ENCODE assay signal across 17 cellular contexts in the genomic region with DNA sequence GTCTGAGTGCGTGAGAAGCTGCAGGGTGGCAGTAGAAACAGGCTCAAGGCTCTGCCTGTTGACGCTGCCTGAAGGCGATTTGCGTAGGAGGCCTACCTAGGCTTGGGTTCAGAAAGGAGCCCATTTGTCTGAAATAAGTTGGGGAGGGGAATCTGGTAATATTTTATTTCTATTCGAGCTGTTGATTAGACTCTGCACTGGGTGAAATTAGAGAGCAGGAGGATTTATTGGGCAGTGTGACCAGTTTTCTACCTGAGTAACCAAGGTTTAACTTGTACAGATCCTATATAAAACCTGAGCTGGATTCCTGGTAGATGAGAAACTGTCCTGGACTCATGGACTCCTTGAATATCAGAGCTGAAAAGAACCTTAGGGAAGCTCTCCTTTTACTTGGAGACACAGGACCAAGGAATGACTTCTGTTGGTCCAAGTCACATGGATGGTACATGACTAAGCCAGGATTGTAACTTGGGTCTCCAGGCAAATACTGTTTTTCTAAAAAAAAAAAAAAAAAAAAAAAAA. TPM values are rescaled to one million over a fixed set of nuclear protein-coding genes. Genes with fewer than 3 reads are reported as not detected.
DNase-seq lines count a peak whose midpoint lies in the region; ATAC-seq and TF ChIP-seq lines count a peak whose summit lies in the region.
"Had no signal": no experiment of that assay in that cellular context is flagged by ENCODE, and none has a peak within 500 bp of the region (broad histone marks: within the 10 kb centered on the region; RNA-seq: fewer than 3 reads in every experiment).

No MANE protein-coding gene starts in this region.

- H3K27ac Mint-ChIP-seq in nephron, result peak overlapping the region; percentile 64 to 94 (median 82)
- H3K27ac Mint-ChIP-seq: CD4-positive, alpha-beta memory T cell had no signal

- no peak overlapping the region for H3K4me3 ChIP-seq in PC-3 (ENCODE audit: low read length)
- no peak overlapping the region for H3K4me3 ChIP-seq in trophoblast cell (ENCODE audit: low read depth, low read length)

- H3K4me2 ChIP-seq in PC-3 (ENCODE audit: low read length) (no peak overlapping the region), trophoblast cell (ENCODE audit: low read length) (no peak overlapping the region)

- H3K36me3 ChIP-seq in PC-3 (ENCODE audit: low read depth, low read length), result no peaks in the 10 kb centered on the region
- H3K36me3 ChIP-seq in trophoblast cell (ENCODE audit: control insufficient read depth in 1 of 2, insufficient read depth in 2 of 2, low read length in 2 of 2), result no peaks in the 10 kb centered on the region

- no peaks in the 10 kb centered on the region for H3K9me2 ChIP-seq in PC-3 (replicated peaks; ENCODE audit: low read length)

- TF ChIP-seq CTCF in PC-3 (conservative IDR thresholded peaks at IDR 0.05; ENCODE audit: low read depth, low read length), result no peak
- TF ChIP-seq CTCF in foreskin keratinocyte (conservative IDR thresholded peaks at IDR 0.05), result no peak
- TF ChIP-seq CTCF in nephron (IDR thresholded peaks at IDR 0.05; ENCODE audit: unreplicated experiment in 3 of 3), result no peak

- POLR2A ChIA-PET in PC-3 (lab: Charles Lee; ENCODE audit: unreplicated experiment), result no interaction called here

- no peak overlapping the region for H2BK120ac ChIP-seq in trophoblast cell (ENCODE audit: insufficient read depth, low read length, poor library complexity)

- ATAC-seq in PC-3 (no peak), foreskin keratinocyte (peak; percentile 49)

- no peak overlapping the region for H4K91ac ChIP-seq in trophoblast cell (ENCODE audit: low read depth, low read length)

- H3K27me3 ChIP-seq in PC-3 (ENCODE audit: low read length), result no peaks in the 10 kb centered on the region
- no peaks in the 10 kb centered on the region for H3K27me3 ChIP-seq in foreskin keratinocyte
- H3K27me3 ChIP-seq in trophoblast cell (ENCODE audit: insufficient read depth, low read length), result no peaks in the 10 kb centered on the region

- H4K8ac ChIP-seq in trophoblast cell (ENCODE audit: low read depth, low read length), result no peak overlapping the region

- no peak overlapping the region for H3K4ac ChIP-seq in trophoblast cell (ENCODE audit: low read depth, low read length)

- no peaks in the 10 kb centered on the region for H4K20me1 ChIP-seq in PC-3 (ENCODE audit: low read length)

- no peak overlapping the region for H3K9ac ChIP-seq in PC-3 (ENCODE audit: low read length)
- H3K9ac ChIP-seq in trophoblast cell (ENCODE audit: low read length), result no peak overlapping the region

- no peak overlapping the region for H4K12ac ChIP-seq in trophoblast cell (ENCODE audit: low read depth, low read length)

- no peak overlapping the region for H3K23ac ChIP-seq in trophoblast cell (ENCODE audit: low read length)

- no peaks in the 10 kb centered on the region for H3K4me1 Mint-ChIP-seq in nephron
- H3K4me1 Mint-ChIP-seq: CD4-positive, alpha-beta memory T cell had no signal

- H2AFZ ChIP-seq in PC-3 (ENCODE audit: low read length), result no peak overlapping the region
- no peak overlapping the region for H2AFZ ChIP-seq in trophoblast cell (ENCODE audit: insufficient read depth, low read length, poor library complexity)

- H3K27ac ChIP-seq in PC-3 (ENCODE audit: low read length) (no peak overlapping the region), foreskin keratinocyte (no peak overlapping the region), trophoblast cell (ENCODE audit: low read depth, low read length) (no peak overlapping the region)
- H3K27ac ChIP-seq: C4-2B, HL-60 had no signal

- no peaks in the 10 kb centered on the region for H3K79me1 ChIP-seq in trophoblast cell (ENCODE audit: low read length)

- CTCF ChIA-PET in PC-3 (lab: Charles Lee), result interaction anchor here (0.6 kb wide), 1 partner anchor 113 kb away, joined by 3 read pairs; no protein-coding TSS in a partner anchor

- H3K18ac ChIP-seq in trophoblast cell (ENCODE audit: low read length), result no peak overlapping the region

- no peaks in the 10 kb centered on the region for H3F3A ChIP-seq in PC-3 (ENCODE audit: low read length, unreplicated experiment)

- peak overlapping the region in 1 of 3 experiments; percentile 48 for H3K4me3 Mint-ChIP-seq in nephron
- H3K4me3 Mint-ChIP-seq: CD4-positive, alpha-beta memory T cell; H9 had no signal

- peaks cover 4% of the 10 kb centered on the region for H3K36me3 Mint-ChIP-seq in nephron (ENCODE audit: low read depth)
- H3K36me3 Mint-ChIP-seq: CD4-positive, alpha-beta memory T cell had no signal

- no peaks in the 10 kb centered on the region for H3K9me3 Mint-ChIP-seq in nephron
- H3K9me3 Mint-ChIP-seq: CD4-positive, alpha-beta memory T cell; H9 had no signal

- intact Hi-C loops in PC-3 (cut with micrococcal nuclease), result no loop called here

- H3K79me2 ChIP-seq in PC-3 (ENCODE audit: low read length) (no peaks in the 10 kb centered on the region), trophoblast cell (ENCODE audit: control insufficient read depth, insufficient read depth, low read length, poor library complexity) (no peaks in the 10 kb centered on the region)

- no peak overlapping the region for H2AK5ac ChIP-seq in trophoblast cell (ENCODE audit: low read length)

- peaks cover 4% of the 10 kb centered on the region; the same call in 1 of the 2 replicates for H3K4me1 ChIP-seq in PC-3 (ENCODE audit: insufficient read depth, low read length)
- H3K4me1 ChIP-seq in foreskin keratinocyte, result peaks cover 10% of the 10 kb centered on the region
- H3K4me1 ChIP-seq in trophoblast cell (ENCODE audit: control insufficient read depth in 1 of 2, insufficient read depth in 2 of 2, low read length in 2 of 2), result no peaks in the 10 kb centered on the region

- no CpG with 5 or more reads among the region's 5 CpGs for WGBS in trophoblast cell (ENCODE audit: extremely low coverage, insufficient coverage, insufficient read length)

- H3K9me3 ChIP-seq in PC-3 (ENCODE audit: low read length), result no peaks in the 10 kb centered on the region
- peaks cover 8% of the 10 kb centered on the region for H3K9me3 ChIP-seq in trophoblast cell (ENCODE audit: insufficient read depth, low read depth, low read length)

- no peaks in the 10 kb centered on the region for H3K27me3 Mint-ChIP-seq in nephron (ENCODE audit: low read depth)

- H3K14ac ChIP-seq in trophoblast cell (ENCODE audit: low read length), result no peak overlapping the region

- H2BK5ac ChIP-seq in trophoblast cell (ENCODE audit: low read depth, low read length, poor library complexity), result no peak overlapping the region

- no peak overlapping the region for H2BK12ac ChIP-seq in trophoblast cell (ENCODE audit: low read length)

- DNase-seq in HT1080 (ENCODE audit: low read depth), result peak; percentile 15
- peak; percentile 31 for DNase-seq in PC-3
- peak in 1 of 2 donors; percentile 36 for DNase-seq in foreskin keratinocyte
- DNase-seq in CD1c-positive myeloid dendritic cell (ENCODE audit: extremely low spot score), result no peak
- DNase-seq in stimulated activated CD4-positive, alpha-beta T cell treated with anti-CD3 and anti-CD28 coated beads, Interleukin-4, amount 100 ng/mL, for 4 hours, result no peak
- no peak for DNase-seq in trophoblast cell
- DNase-seq in NCI-H1417 (lab: John Stamatoyannopoulos, UW), result no peak
- DNase-seq: CD4-positive, alpha-beta memory T cell; DMS153; DMS79; GF-D8; H9; IMR-90; KBM-7 had no signal

- no TSS peak for BruUV-seq in PC-3 (replicated peaks; lab: Mats Ljungman, UMichigan)

RNA-seq across cellular contexts. Expression of a gene that starts 19.6 kb away (rescaled TPM):
- 0.11 and 0.40 TPM in 2 replicates for total RNA-seq in HT1080 (2014; rRNA removed; shearing (Covaris generic))
- polyA plus RNA-seq in HT1080 (2015; cell fraction: cytosol; rRNA removed), result 0.36 and 0.41 TPM in 2 replicates
- 0.54 and 1.1 TPM in 2 replicates for polyA plus RNA-seq in HT1080 (2015; cell fraction: nucleus; rRNA removed)
- total RNA-seq in PC-3 (2014; rRNA removed) (5.1 and 7.7 TPM in 2 replicates), foreskin keratinocyte (0.35 and 0.54 TPM in 2 replicates)
- 0.10 and 0.14 TPM in 2 replicates for polyA plus RNA-seq in foreskin keratinocyte
- polyA plus RNA-seq in trophoblast cell (2013), result 0.48 and 0.53 TPM in 2 replicates
- total RNA-seq: CD4-positive, alpha-beta memory T cell had no signal
- polyA plus RNA-seq: CD4-positive, alpha-beta memory T cell had no signal

RNA-seq across cellular contexts. Expression of a gene that starts 44.5 kb away (rescaled TPM):
- 50.5 and 56.3 TPM in 2 replicates for total RNA-seq in HT1080 (2014; rRNA removed; shearing (Covaris generic))
- 40.5 and 54.9 TPM in 2 replicates for polyA plus RNA-seq in HT1080 (2015; cell fraction: cytosol; rRNA removed)
- 26.3 and 29.4 TPM in 2 replicates for polyA plus RNA-seq in HT1080 (2015; cell fraction: nucleus; rRNA removed)
- total RNA-seq in PC-3 (2014; rRNA removed), result 33.7 and 35.2 TPM in 2 replicates
- 22.2 and 25.3 TPM in 2 replicates for total RNA-seq in foreskin keratinocyte
- polyA plus RNA-seq in foreskin keratinocyte, result 3.8 and 5.4 TPM in 2 replicates
- 8.5 and 8.8 TPM in 2 replicates for polyA plus RNA-seq in trophoblast cell (2013)

Comparison
In these comparisons a context has a peak if more than half of its experiments do, and no peak if none do; other contexts are left out.
1. DNase-seq: peak in HT1080 (single experiment) and PC-3 (single experiment); none in CD1c-positive myeloid dendritic cell (single experiment), stimulated activated CD4-positive, alpha-beta T cell treated with anti-CD3 and anti-CD28 coated beads, Interleukin-4, amount 100 ng/mL, for 4 hours (0 of 2), trophoblast cell (0 of 2) and NCI-H1417 (0 of 3).